In genomic region chr22:30219049-30219448, GRCh38 we compare ENCODE assay signal across 1 cellular context.
A peak's percentile ranks its signal among the peaks of the same experiment; 100 is the strongest.
TF ChIP-seq lines count a peak whose summit lies in the region.

No MANE protein-coding gene starts in this region.

TF ChIP-seq in K562, 482 proteins besides CTCF, POLR2A, EP300 and RAD21 (continued from another document and continues in another):
- TF ChIP-seq HBP1 (CRISPR knock-in tag; IDR thresholded peaks at IDR 0.05) (no peak), CHD1 (IDR thresholded peaks at IDR 0.05; ENCODE audit: low read length) (no peak), IRF1 (CRISPR knock-in tag; IDR thresholded peaks at IDR 0.05; ENCODE audit: borderline replicate concordance) (no peak), DPF2 (IDR thresholded peaks at IDR 0.05) (0 out of 2 replicates have a peak, but pooled peaks have one; percentile 23), FOSL1 (tag; conservative IDR thresholded peaks at IDR 0.05) (no peak), ETV6 (IDR thresholded peaks at IDR 0.05; ENCODE audit: borderline replicate concordance in 1 of 2, low read depth in 2 of 2, low read length in 1 of 2) (no peak), ETV6 (CRISPR knock-in tag; IDR thresholded peaks at IDR 0.05; ENCODE audit: borderline replicate concordance) (no peak), RB1 (IDR thresholded peaks at IDR 0.05; ENCODE audit: low read depth) (no peak), ARHGAP35 (IDR thresholded peaks at IDR 0.05; ENCODE audit: partially characterized antibody) (no peak), TSHZ1 (CRISPR knock-in tag; IDR thresholded peaks at IDR 0.05) (no peak), GTF3C2 (IDR thresholded peaks at IDR 0.05; ENCODE audit: borderline replicate concordance, extremely low read depth, insufficient read length) (no peak), MTA2 (IDR thresholded peaks at IDR 0.05; ENCODE audit: low read depth) (peak; percentile 23; the same call in 1 of the 2 replicates), SOX6 (IDR thresholded peaks at IDR 0.05) (0 out of 2 replicates have a peak, but pooled peaks have one; percentile 20), ZNF511 (CRISPR knock-in tag; IDR thresholded peaks at IDR 0.05) (no peak), PML (IDR thresholded peaks at IDR 0.05; ENCODE audit: low read length) (no peak), DLX4 (CRISPR knock-in tag; IDR thresholded peaks at IDR 0.05) (no peak), SIRT6 (IDR thresholded peaks at IDR 0.05; ENCODE audit: low read depth, low read length) (no peak), ZC3H4 (CRISPR knock-in tag; IDR thresholded peaks at IDR 0.05; ENCODE audit: borderline replicate concordance) (no peak), SNAPC5 (CRISPR knock-in tag; IDR thresholded peaks at IDR 0.05) (no peak), CBFA2T2 (conservative IDR thresholded peaks at IDR 0.05) (peak; percentile 89), HMGN3 (IDR thresholded peaks at IDR 0.05; ENCODE audit: borderline replicate concordance, extremely low read depth, insufficient read length, low read depth, low read length) (no peak), KAT7 (CRISPR knock-in tag; IDR thresholded peaks at IDR 0.05; ENCODE audit: borderline replicate concordance) (no peak), ATF7 (IDR thresholded peaks at IDR 0.05) (no peak), ZNF217 (CRISPR knock-in tag; IDR thresholded peaks at IDR 0.05) (no peak), STAT5B (CRISPR knock-in tag; IDR thresholded peaks at IDR 0.05) (no peak), TBL1XR1 (IDR thresholded peaks at IDR 0.05; ENCODE audit: low read length in 2 of 2) (no peak), POLR3A (IDR thresholded peaks at IDR 0.05; ENCODE audit: borderline replicate concordance, extremely low read depth, insufficient read depth, insufficient read length) (no peak), HIVEP1 (CRISPR knock-in tag; IDR thresholded peaks at IDR 0.05) (no peak), NR2C1 (IDR thresholded peaks at IDR 0.05) (peak; percentile 43; the same call in 1 of the 2 replicates), NR2C1 (tag; IDR thresholded peaks at IDR 0.05) (no peak), TRIM28 (IDR thresholded peaks at IDR 0.05) (no peak), U2AF2 (optimal IDR thresholded peaks at IDR 0.05; ENCODE audit: low read depth, low read length) (no peak), RFX7 (CRISPR knock-in tag; IDR thresholded peaks at IDR 0.05) (no peak), ETS2 (tag; IDR thresholded peaks at IDR 0.05; ENCODE audit: borderline replicate concordance, poor library complexity, severe bottlenecking) (no peak), DIDO1 (tag; IDR thresholded peaks at IDR 0.05; ENCODE audit: low read depth) (0 out of 2 replicates have a peak, but pooled peaks have one; percentile 35), ARID1B (IDR thresholded peaks at IDR 0.05) (peak; percentile 44; the same call in 1 of the 2 replicates), ZNF592 (IDR thresholded peaks at IDR 0.05) (no peak), ZSCAN32 (CRISPR knock-in tag; IDR thresholded peaks at IDR 0.05) (no peak), EP400 (IDR thresholded peaks at IDR 0.05) (no peak), MTA3 (IDR thresholded peaks at IDR 0.05; ENCODE audit: borderline replicate concordance) (no peak), FOXP4 (CRISPR knock-in tag; IDR thresholded peaks at IDR 0.05; ENCODE audit: borderline replicate concordance) (no peak), PHF21A (IDR thresholded peaks at IDR 0.05; ENCODE audit: borderline replicate concordance, low read depth) (no peak), USF1 (CRISPR knock-in tag; IDR thresholded peaks at IDR 0.05) (peak; percentile 91), EHMT2 (IDR thresholded peaks at IDR 0.05) (no peak), PCBP2 (IDR thresholded peaks at IDR 0.05; ENCODE audit: low read depth, low read length, poor library complexity, severe bottlenecking) (no peak), USF2 (CRISPR knock-in tag; IDR thresholded peaks at IDR 0.05) (peak; percentile 85), NR2F6 (CRISPR knock-in tag; IDR thresholded peaks at IDR 0.05) (no peak), CTBP1 (IDR thresholded peaks at IDR 0.05; ENCODE audit: borderline replicate concordance) (no peak), SIN3B (IDR thresholded peaks at IDR 0.05; ENCODE audit: low read depth) (no peak), SP1 (CRISPR knock-in tag; IDR thresholded peaks at IDR 0.05) (no peak), NFIC (IDR thresholded peaks at IDR 0.05) (no peak)
